9 cellular contexts compared by ENCODE assay signal in genomic region chr14:104436047-104436531, GRCh38.
DNase-seq lines count a peak whose midpoint lies in the region; FAIRE-seq and TF ChIP-seq lines count a peak whose summit lies in the region.
"Had no signal": no experiment of that assay in that cellular context is flagged by ENCODE, and none has a peak within 500 bp of the region (broad histone marks: within the 10 kb centered on the region; RNA-seq: fewer than 3 reads in every experiment).

No MANE protein-coding gene starts in this region.

- no peak overlapping the region for H3K18ac ChIP-seq in mesenchymal stem cell (ENCODE audit: low read depth in 1 of 2, low read length in 2 of 2)

- H2AFZ ChIP-seq in mesenchymal stem cell (ENCODE audit: low read depth, low read length), result no peak overlapping the region

- H3K9ac ChIP-seq in duodenal mucosa (ENCODE audit: low read depth in 1 of 2, low read length in 2 of 2), result no peak overlapping the region
- peak overlapping the region; percentile 29 for H3K9ac ChIP-seq in mesenchymal stem cell (ENCODE audit: low read length)

- TF ChIP-seq CTCF in uterus (IDR thresholded peaks at IDR 0.05), result no peak

- no peak overlapping the region for H3K14ac ChIP-seq in mesenchymal stem cell (ENCODE audit: low read length in 2 of 2)

- no peak overlapping the region for H3K27ac ChIP-seq in duodenal mucosa (ENCODE audit: low read depth, low read length)
- H3K27ac ChIP-seq in mesenchymal stem cell (ENCODE audit: low read length, poor library complexity, severe bottlenecking), result no peak overlapping the region
- no peak overlapping the region for H3K27ac ChIP-seq in uterus

- no peaks in the 10 kb centered on the region for H3K79me1 ChIP-seq in mesenchymal stem cell (replicated peaks; ENCODE audit: low read length, poor library complexity, severe bottlenecking)

- H2AK5ac ChIP-seq in mesenchymal stem cell (ENCODE audit: low read length, severe bottlenecking), result no peak overlapping the region

- intact Hi-C loops in uterus (cut with DNase I; ENCODE audit: low total_unique reads), result no loop called here

- H3K4ac ChIP-seq in mesenchymal stem cell (ENCODE audit: low read depth in 1 of 2, low read length in 2 of 2), result no peak overlapping the region

- H3K23ac ChIP-seq in mesenchymal stem cell (ENCODE audit: low read length in 2 of 2), result no peak overlapping the region

- H2BK5ac ChIP-seq in mesenchymal stem cell (ENCODE audit: low read depth, low read length, poor library complexity, severe bottlenecking), result no peak overlapping the region

- H4K91ac ChIP-seq in mesenchymal stem cell (ENCODE audit: low read length), result no peak overlapping the region

- 75% methylated on average over 17 of the region's 18 CpGs for WGBS in mesenchymal stem cell

- H3K9me3 ChIP-seq in duodenal mucosa (ENCODE audit: control insufficient read depth in 1 of 2, low read length in 2 of 2), result no peaks in the 10 kb centered on the region
- H3K9me3 ChIP-seq in mesenchymal stem cell (ENCODE audit: control insufficient read depth, low read length), result peaks cover 4% of the 10 kb centered on the region
- no peaks in the 10 kb centered on the region for H3K9me3 ChIP-seq in uterus

- no peak overlapping the region for H2BK15ac ChIP-seq in mesenchymal stem cell (ENCODE audit: low read depth, poor library complexity, severe bottlenecking)

- H3K4me2 ChIP-seq in mesenchymal stem cell (ENCODE audit: low read length, poor library complexity, severe bottlenecking), result no peak overlapping the region

- peak overlapping the region; percentile 13 to 45 for H3K4me3 ChIP-seq in duodenal mucosa (ENCODE audit: low read depth in 1 of 2, low read length in 2 of 2)
- no peak overlapping the region for H3K4me3 ChIP-seq in mesenchymal stem cell (ENCODE audit: insufficient read depth in 1 of 2, low read depth in 1 of 2, low read length in 2 of 2)
- no peak overlapping the region for H3K4me3 ChIP-seq in uterus

- no peak overlapping the region for H2BK120ac ChIP-seq in mesenchymal stem cell (ENCODE audit: low read depth, low read length)

- TF ChIP-seq POLR2A in uterus (IDR thresholded peaks at IDR 0.05), result no peak

- no peak overlapping the region for H2BK12ac ChIP-seq in mesenchymal stem cell (ENCODE audit: low read length in 2 of 2)

- H3K27me3 ChIP-seq in duodenal mucosa (ENCODE audit: control insufficient read depth in 1 of 2, insufficient read depth in 2 of 2, low read length in 2 of 2) (no peaks in the 10 kb centered on the region), mesenchymal stem cell (ENCODE audit: control insufficient read depth in 1 of 2, insufficient read depth in 1 of 2, low read length in 2 of 2) (peaks cover 0 to 3% of the 10 kb centered on the region in 2 experiments), uterus (no peaks in the 10 kb centered on the region)

- H3K4me1 ChIP-seq in duodenal mucosa (ENCODE audit: control insufficient read depth in 1 of 2, insufficient read depth in 2 of 2, low read length in 2 of 2) (peaks cover 9 to 11% of the 10 kb centered on the region in 2 donors), mesenchymal stem cell (ENCODE audit: control insufficient read depth, insufficient read depth, low read depth, low read length) (peaks cover 1% of the 10 kb centered on the region), uterus (peaks cover 0 to 7% of the 10 kb centered on the region in 2 donors)

- FAIRE-seq in urothelium cell line (lab: Jason Lieb, UNC), result no peak
- FAIRE-seq: keratinocyte had no signal

- H4K8ac ChIP-seq in mesenchymal stem cell (ENCODE audit: low read length), result no peak overlapping the region

- H3K36me3 ChIP-seq in duodenal mucosa (ENCODE audit: control insufficient read depth in 1 of 2, insufficient read depth in 2 of 2, low read length in 2 of 2) (no peaks in the 10 kb centered on the region), mesenchymal stem cell (ENCODE audit: control insufficient read depth in 1 of 2, insufficient read depth in 2 of 2, low read depth in 1 of 2, low read length in 2 of 2) (no peaks in the 10 kb centered on the region), uterus (no peaks in the 10 kb centered on the region)

- peak; percentile 59 for DNase-seq in activated effector memory CD4-positive, alpha-beta T cell treated with anti-CD3 and anti-CD28 coated beads, Interleukin-2, amount 50 U/mL, for 16 hours
- no peak for DNase-seq in activated effector memory CD4-positive, alpha-beta T cell treated with Interleukin-2 at 50 U/mL for 16 hours
- DNase-seq in mesenchymal stem cell (no peak), urothelium cell line (ENCODE audit: low spot score) (peak; percentile 27), uterus (no peak), COR-L47 (lab: John Stamatoyannopoulos, UW) (no peak), NCI-H748 (lab: John Stamatoyannopoulos, UW; ENCODE audit: unreplicated experiment) (no peak)

Comparison
In these comparisons a context has a peak if more than half of its experiments do, and no peak if none do; other contexts are left out.
1. DNase-seq: peak in activated effector memory CD4-positive, alpha-beta T cell treated with anti-CD3 and anti-CD28 coated beads, Interleukin-2, amount 50 U/mL, for 16 hours (single experiment) and urothelium cell line (single experiment); none in activated effector memory CD4-positive, alpha-beta T cell treated with Interleukin-2 at 50 U/mL for 16 hours (single experiment), mesenchymal stem cell (single experiment), uterus (0 of 2), COR-L47 (single experiment) and NCI-H748 (single experiment).
2. H3K4me3 ChIP-seq: peak in duodenal mucosa (2 of 2); none in mesenchymal stem cell (0 of 2) and uterus (0 of 2).